In the genomic region with DNA sequence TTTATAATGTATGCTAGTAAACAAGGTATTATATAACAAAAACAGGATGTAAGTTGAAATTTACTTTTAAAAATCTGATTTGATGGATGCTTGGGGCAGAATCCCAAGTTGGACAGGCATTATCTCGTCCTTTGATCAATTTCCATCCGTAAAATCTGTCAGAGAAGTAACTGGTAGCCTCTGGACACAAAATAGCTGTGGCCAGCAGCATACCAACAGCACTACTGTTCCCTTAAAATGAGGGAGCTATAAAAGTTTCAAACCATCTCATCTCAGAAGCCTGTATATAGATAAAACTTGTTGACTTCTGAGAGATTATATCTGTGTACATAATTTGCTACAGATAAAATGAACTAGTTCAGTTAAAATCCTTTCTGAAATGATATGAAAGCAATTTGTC, we compare ENCODE assay signal across 20 cellular contexts. TPM values are rescaled to one million over a fixed set of nuclear protein-coding genes. Genes with fewer than 3 reads are reported as not detected.
A peak's percentile ranks its signal among the peaks of the same experiment; 100 is the strongest.
DNase-seq lines count a peak whose midpoint lies in the region; ATAC-seq and TF ChIP-seq lines count a peak whose summit lies in the region.
"Had no signal": no experiment of that assay in that cellular context is flagged by ENCODE, and none has a peak within 500 bp of the region (broad histone marks: within the 10 kb centered on the region; RNA-seq: fewer than 3 reads in every experiment).

No MANE protein-coding gene starts in this region.

- no peak for TF ChIP-seq CTCF in fibroblast of villous mesenchyme (IDR thresholded peaks at IDR 0.05; ENCODE audit: insufficient read depth, low read depth, low read length)

- H3K4me3 ChIP-seq in fibroblast of villous mesenchyme (ENCODE audit: low read depth, low read length): no peak overlapping the region
- H3K4me3 ChIP-seq: K562 had no signal

- H3K27ac Mint-ChIP-seq in activated naive CD4-positive, alpha-beta T cell treated with anti-CD3 and anti-CD28 coated beads, Interleukin-2, amount 50 U/mL, for 24 hours: peak overlapping the region; percentile 55
- no peak overlapping the region for H3K27ac Mint-ChIP-seq in naive thymus-derived CD8-positive, alpha-beta T cell
- H3K27ac Mint-ChIP-seq: CD8-positive, alpha-beta T cell had no signal

- H3K27me3 Mint-ChIP-seq in activated naive CD4-positive, alpha-beta T cell treated with anti-CD3 and anti-CD28 coated beads, Interleukin-2, amount 50 U/mL, for 24 hours: no peaks in the 10 kb centered on the region
- H3K27me3 Mint-ChIP-seq in naive thymus-derived CD8-positive, alpha-beta T cell: no peaks in the 10 kb centered on the region

- no peak for DNase-seq in activated naive CD4-positive, alpha-beta T cell treated with Interleukin-2 at 50 U/mL for 16 hours
- DNase-seq in fibroblast of villous mesenchyme (ENCODE audit: low read depth) (peak; percentile 70), anterior cingulate cortex (lab: John Stamatoyannopoulos, UW) (no peak), SIG-M5 (lab: John Stamatoyannopoulos, UW) (no peak)
- DNase-seq in naive thymus-derived CD8-positive, alpha-beta T cell: no peak
- DNase-seq in activated CD8-positive, alpha-beta memory T cell treated with anti-CD3 and anti-CD28 coated beads for 24 hours: no peak
- DNase-seq: ACHN; C1 segment of cervical spinal cord; CD8-positive, alpha-beta T cell; DMS153; GDM1; NCI-H1092 treated with DMSO at 0.1 percent for 48 hours; NCI-H1436 treated with DMSO at 0.1 percent for 48 hours; NCI-H2029; NCI-H226; NCI-H510A treated with DMSO at 0.1 percent for 48 hours; NCI-H748 treated with DMSO at 0.1 percent for 48 hours had no signal

- peaks cover 25% of the 10 kb centered on the region for H3K36me3 Mint-ChIP-seq in activated naive CD4-positive, alpha-beta T cell treated with anti-CD3 and anti-CD28 coated beads, Interleukin-2, amount 50 U/mL, for 24 hours
- H3K36me3 Mint-ChIP-seq in naive thymus-derived CD8-positive, alpha-beta T cell: peaks cover 15 to 33% (median 19%) of the 10 kb centered on the region in 3 donors

- no peaks in the 10 kb centered on the region for H3K9me3 Mint-ChIP-seq in activated naive CD4-positive, alpha-beta T cell treated with anti-CD3 and anti-CD28 coated beads, Interleukin-2, amount 50 U/mL, for 24 hours
- no peaks in the 10 kb centered on the region for H3K9me3 Mint-ChIP-seq in naive thymus-derived CD8-positive, alpha-beta T cell
- H3K9me3 Mint-ChIP-seq: CD8-positive, alpha-beta T cell had no signal

- POLR2A ChIA-PET in naive thymus-derived CD8-positive, alpha-beta T cell (lab: Charles Lee): no interaction called here

- no peaks in the 10 kb centered on the region for H3K4me1 Mint-ChIP-seq in activated naive CD4-positive, alpha-beta T cell treated with anti-CD3 and anti-CD28 coated beads, Interleukin-2, amount 50 U/mL, for 24 hours
- H3K4me1 Mint-ChIP-seq in naive thymus-derived CD8-positive, alpha-beta T cell: no peaks in the 10 kb centered on the region

- no peak overlapping the region for H3K4me3 Mint-ChIP-seq in activated naive CD4-positive, alpha-beta T cell treated with anti-CD3 and anti-CD28 coated beads, Interleukin-2, amount 50 U/mL, for 24 hours
- no peak overlapping the region for H3K4me3 Mint-ChIP-seq in naive thymus-derived CD8-positive, alpha-beta T cell
- H3K4me3 Mint-ChIP-seq: CD8-positive, alpha-beta T cell had no signal

- 0 out of 3 replicates have a peak, but pooled peaks have one; percentile 30 for ATAC-seq in SK-N-SH treated with all-trans-retinoic acid at 6 μM for 48 hours
- no peak for ATAC-seq in naive thymus-derived CD8-positive, alpha-beta T cell
- ATAC-seq: CD8-positive, alpha-beta T cell; K562 had no signal

TF ChIP-seq in SK-N-SH treated with all-trans-retinoic acid at 6 μM for 48 hours, 23 proteins besides CTCF, POLR2A, EP300 and RAD21:
- TF ChIP-seq TCF4 (CRISPR knock-in tag; IDR thresholded peaks at IDR 0.05; ENCODE audit: borderline replicate concordance) (no peak), ARNTL (CRISPR knock-in tag; IDR thresholded peaks at IDR 0.05; ENCODE audit: borderline replicate concordance, low read depth) (no peak), CSDC2 (CRISPR knock-in tag; IDR thresholded peaks at IDR 0.05) (no peak), TOX (CRISPR knock-in tag; IDR thresholded peaks at IDR 0.05; ENCODE audit: borderline replicate concordance) (no peak), PPARA (CRISPR knock-in tag; IDR thresholded peaks at IDR 0.05; ENCODE audit: borderline replicate concordance) (no peak), ZFP3 (CRISPR knock-in tag; IDR thresholded peaks at IDR 0.05) (no peak), OSR1 (CRISPR knock-in tag; IDR thresholded peaks at IDR 0.05) (no peak), ZC3H10 (CRISPR knock-in tag; IDR thresholded peaks at IDR 0.05) (no peak)
- TF ChIP-seq, protein P1, sequence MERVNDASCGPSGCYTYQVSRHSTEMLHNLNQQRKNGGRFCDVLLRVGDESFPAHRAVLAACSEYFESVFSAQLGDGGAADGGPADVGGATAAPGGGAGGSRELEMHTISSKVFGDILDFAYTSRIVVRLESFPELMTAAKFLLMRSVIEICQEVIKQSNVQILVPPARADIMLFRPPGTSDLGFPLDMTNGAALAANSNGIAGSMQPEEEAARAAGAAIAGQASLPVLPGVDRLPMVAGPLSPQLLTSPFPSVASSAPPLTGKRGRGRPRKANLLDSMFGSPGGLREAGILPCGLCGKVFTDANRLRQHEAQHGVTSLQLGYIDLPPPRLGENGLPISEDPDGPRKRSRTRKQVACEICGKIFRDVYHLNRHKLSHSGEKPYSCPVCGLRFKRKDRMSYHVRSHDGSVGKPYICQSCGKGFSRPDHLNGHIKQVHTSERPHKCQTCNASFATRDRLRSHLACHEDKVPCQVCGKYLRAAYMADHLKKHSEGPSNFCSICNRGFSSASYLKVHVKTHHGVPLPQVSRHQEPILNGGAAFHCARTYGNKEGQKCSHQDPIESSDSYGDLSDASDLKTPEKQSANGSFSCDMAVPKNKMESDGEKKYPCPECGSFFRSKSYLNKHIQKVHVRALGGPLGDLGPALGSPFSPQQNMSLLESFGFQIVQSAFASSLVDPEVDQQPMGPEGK (CRISPR knock-in tag; IDR thresholded peaks at IDR 0.05; ENCODE audit: borderline replicate concordance): no peak
- TF ChIP-seq, protein P2, sequence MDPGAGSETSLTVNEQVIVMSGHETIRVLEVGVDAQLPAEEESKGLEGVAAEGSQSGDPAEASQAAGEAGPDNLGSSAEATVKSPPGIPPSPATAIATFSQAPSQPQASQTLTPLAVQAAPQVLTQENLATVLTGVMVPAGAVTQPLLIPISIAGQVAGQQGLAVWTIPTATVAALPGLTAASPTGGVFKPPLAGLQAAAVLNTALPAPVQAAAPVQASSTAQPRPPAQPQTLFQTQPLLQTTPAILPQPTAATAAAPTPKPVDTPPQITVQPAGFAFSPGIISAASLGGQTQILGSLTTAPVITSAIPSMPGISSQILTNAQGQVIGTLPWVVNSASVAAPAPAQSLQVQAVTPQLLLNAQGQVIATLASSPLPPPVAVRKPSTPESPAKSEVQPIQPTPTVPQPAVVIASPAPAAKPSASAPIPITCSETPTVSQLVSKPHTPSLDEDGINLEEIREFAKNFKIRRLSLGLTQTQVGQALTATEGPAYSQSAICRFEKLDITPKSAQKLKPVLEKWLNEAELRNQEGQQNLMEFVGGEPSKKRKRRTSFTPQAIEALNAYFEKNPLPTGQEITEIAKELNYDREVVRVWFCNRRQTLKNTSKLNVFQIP (CRISPR knock-in tag; IDR thresholded peaks at IDR 0.05; ENCODE audit: borderline replicate concordance, low read depth): no peak
- TF ChIP-seq, protein P3, sequence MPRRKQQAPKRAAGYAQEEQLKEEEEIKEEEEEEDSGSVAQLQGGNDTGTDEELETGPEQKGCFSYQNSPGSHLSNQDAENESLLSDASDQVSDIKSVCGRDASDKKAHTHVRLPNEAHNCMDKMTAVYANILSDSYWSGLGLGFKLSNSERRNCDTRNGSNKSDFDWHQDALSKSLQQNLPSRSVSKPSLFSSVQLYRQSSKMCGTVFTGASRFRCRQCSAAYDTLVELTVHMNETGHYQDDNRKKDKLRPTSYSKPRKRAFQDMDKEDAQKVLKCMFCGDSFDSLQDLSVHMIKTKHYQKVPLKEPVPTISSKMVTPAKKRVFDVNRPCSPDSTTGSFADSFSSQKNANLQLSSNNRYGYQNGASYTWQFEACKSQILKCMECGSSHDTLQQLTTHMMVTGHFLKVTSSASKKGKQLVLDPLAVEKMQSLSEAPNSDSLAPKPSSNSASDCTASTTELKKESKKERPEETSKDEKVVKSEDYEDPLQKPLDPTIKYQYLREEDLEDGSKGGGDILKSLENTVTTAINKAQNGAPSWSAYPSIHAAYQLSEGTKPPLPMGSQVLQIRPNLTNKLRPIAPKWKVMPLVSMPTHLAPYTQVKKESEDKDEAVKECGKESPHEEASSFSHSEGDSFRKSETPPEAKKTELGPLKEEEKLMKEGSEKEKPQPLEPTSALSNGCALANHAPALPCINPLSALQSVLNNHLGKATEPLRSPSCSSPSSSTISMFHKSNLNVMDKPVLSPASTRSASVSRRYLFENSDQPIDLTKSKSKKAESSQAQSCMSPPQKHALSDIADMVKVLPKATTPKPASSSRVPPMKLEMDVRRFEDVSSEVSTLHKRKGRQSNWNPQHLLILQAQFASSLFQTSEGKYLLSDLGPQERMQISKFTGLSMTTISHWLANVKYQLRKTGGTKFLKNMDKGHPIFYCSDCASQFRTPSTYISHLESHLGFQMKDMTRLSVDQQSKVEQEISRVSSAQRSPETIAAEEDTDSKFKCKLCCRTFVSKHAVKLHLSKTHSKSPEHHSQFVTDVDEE (CRISPR knock-in tag; IDR thresholded peaks at IDR 0.05): no peak

RNA-seq across cellular contexts. Expression of a gene that starts 14.7 kb away (rescaled TPM):
- total RNA-seq in fibroblast of villous mesenchyme: 9.3 and 13.4 TPM in 2 replicates
- 10 to 100 TPM; 16.4 to 19.6 TPM for total RNA-seq in naive thymus-derived CD8-positive, alpha-beta T cell
- polyA plus RNA-seq in naive thymus-derived CD8-positive, alpha-beta T cell: 1 to 10 TPM; 4.2 to 8.3 (median 5.1) TPM
